In genomic region chr1:211440388-211440787, GRCh38 we compare ENCODE assay signal across 14 cellular contexts. TPM values are rescaled to one million over a fixed set of nuclear protein-coding genes. Genes with fewer than 3 reads are reported as not detected.
"Had no signal": no experiment of that assay in that cellular context is flagged by ENCODE, and none has a peak within 500 bp of the region (broad histone marks: within the 10 kb centered on the region; RNA-seq: fewer than 3 reads in every experiment).

No MANE protein-coding gene starts in this region.

RNA-seq across cellular contexts. Expression of gene RD3, which starts 51.6 kb away (rescaled TPM):
- total RNA-seq: activated B cell treated with CpG ODN at 0.5 μM for 24 hours; activated CD4-positive, alpha-beta memory T cell treated with anti-CD3 and anti-CD28 coated beads for 36 hours; activated CD4-positive, alpha-beta memory T cell treated with anti-CD3 and anti-CD28 coated beads, Interleukin-2, amount 10 ng/mL, durations not matched to agents 7 days and 5 days; activated CD4-positive, alpha-beta T cell treated with anti-CD3 and anti-CD28 coated beads for 36 hours; activated CD4-positive, alpha-beta T cell treated with anti-CD3 and anti-CD28 coated beads, Interleukin-2, amount 10 ng/mL, durations not matched to agents 24 days and 14 days; activated CD4-positive, alpha-beta T cell treated with anti-CD3 and anti-CD28 coated beads, Interleukin-2, amount 10 ng/mL, durations not matched to agents 7 days and 5 days; activated CD8-positive, alpha-beta memory T cell treated with anti-CD3 and anti-CD28 coated beads for 36 hours; activated CD8-positive, alpha-beta memory T cell treated with anti-CD3 and anti-CD28 coated beads, Interleukin-2, amount 10 ng/mL, durations not matched to agents 7 days and 5 days; activated CD8-positive, alpha-beta T cell treated with anti-CD3 and anti-CD28 coated beads for 36 hours; activated CD8-positive, alpha-beta T cell treated with anti-CD3 and anti-CD28 coated beads, Interleukin-2, amount 10 ng/mL, durations not matched to agents 7 days and 5 days; T-cell; T-helper 1 cell treated with Interleukin-12 subunit alpha and Interleukin-12 subunit beta and Interleukin-4 antibody, amounts not matched to agents 30 ng/mL and 1 ng/mL, for 36 hours; T-helper 17 cell; T-helper 2 cell treated with Interferon-gamma antibody and Interleukin-4, amounts not matched to agents 100 ng/mL and 5 ng/mL, for 36 hours had no signal
